Comparison of ENCODE assay signal across 8 cellular contexts in genomic region chr5:75052461-75053285, GRCh38. TPM values are rescaled to one million over a fixed set of nuclear protein-coding genes. Genes with fewer than 3 reads are reported as not detected.
A peak's percentile ranks its signal among the peaks of the same experiment; 100 is the strongest.
DNase-seq lines count a peak whose midpoint lies in the region; ATAC-seq and TF ChIP-seq lines count a peak whose summit lies in the region.

Gene GCNT4, minus strand, starts transcription at chr5:75052558. Its CDS starts 22,521 bp downstream, at chr5:75030037.

- CTCF ChIA-PET in RWPE1 (lab: Yijun Ruan, JAX): interaction anchor here (0.6 to 1.5 kb wide), 10 partner anchors 11 to 302 kb away, joined by 3 to 11 read pairs (median 4); no protein-coding TSS in a partner anchor

- POLR2A ChIA-PET in RWPE1 (lab: Yijun Ruan, JAX; ENCODE audit: low non-redundant PET): interaction anchor here (1.0 kb wide), 1 partner anchor 184 kb away, joined by 3 read pairs; the partner anchor contains the start of gene ANKRD31

- intact Hi-C loops in left ventricle myocardium superior (cut with micrococcal nuclease): no loop called here

- peak within 1 kb of the TSS; percentile 87 for H3K27ac ChIP-seq in RWPE1

- ATAC-seq in left ventricle myocardium superior: peak; percentile 70
- no peak for ATAC-seq in GM19324 (IDR thresholded peaks at IDR 0.05; ENCODE audit: low FRiP score, unreplicated experiment)

- DNase-seq in NCI-H1417 (lab: John Stamatoyannopoulos, UW) (peak in 2 of 3 experiments; percentile 42 to 66), NCI-H1417 treated with DMSO at 0.1 percent for 48 hours (lab: John Stamatoyannopoulos, UW) (no peak), RWPE1 (ENCODE audit: low spot score) (peak; percentile 54), amniotic epithelial cell (ENCODE audit: low read depth) (peak; percentile 42), left ventricle myocardium superior (peak; percentile 68), retina (peak; percentile 80), epidermal melanocyte (ENCODE audit: insufficient read length, low spot score) (no peak)

- no peak for TF ChIP-seq CTCF in RWPE1 (conservative IDR thresholded peaks at IDR 0.05; ENCODE audit: low read depth)

RNA-seq across cellular contexts. Expression of gene GCNT4, which starts in this region (rescaled TPM):
- 0.17 TPM for total RNA-seq in left ventricle myocardium superior

Comparison
In these comparisons a context has a peak if more than half of its experiments do, and no peak if none do; other contexts are left out.
1. DNase-seq: peak in NCI-H1417 (2 of 3), RWPE1 (single experiment), amniotic epithelial cell (single experiment) and retina (single experiment); none in NCI-H1417 treated with DMSO at 0.1 percent for 48 hours (single experiment) and epidermal melanocyte (single experiment).
2. Peak in DNase-seq and ATAC-seq in left ventricle myocardium superior; RNA of the gene not detected or under 1 TPM.